9 cellular contexts compared by ENCODE assay signal in genomic region chr11:68128682-68129327, GRCh38. TPM values are rescaled to one million over a fixed set of nuclear protein-coding genes. Genes with fewer than 3 reads are reported as not detected.
DNase-seq lines count a peak whose midpoint lies in the region; ATAC-seq, FAIRE-seq and TF ChIP-seq lines count a peak whose summit lies in the region.
"Had no signal": no experiment of that assay in that cellular context is flagged by ENCODE, and none has a peak within 500 bp of the region (broad histone marks: within the 10 kb centered on the region; RNA-seq: fewer than 3 reads in every experiment).

No MANE protein-coding gene starts in this region.

- H3K36me3 Mint-ChIP-seq in dendritic cell treated with granulocyte-macrophage colony-stimulating factor and Interleukin-4, amounts not matched to agents 40 ng/mL and 50 ng/mL, for 4 days (ENCODE audit: low read depth), result peaks cover 11% of the 10 kb centered on the region

- H3K36me3 ChIP-seq in HUES6 (ENCODE audit: control insufficient read depth, insufficient read depth, low read length) (no peaks in the 10 kb centered on the region), lower lobe of right lung (no peaks in the 10 kb centered on the region), thoracic aorta (no peaks in the 10 kb centered on the region)

- TF ChIP-seq CTCF in lower lobe of right lung (IDR thresholded peaks at IDR 0.05) (no peak), thoracic aorta (IDR thresholded peaks at IDR 0.05) (no peak)

- H3K27me3 Mint-ChIP-seq in dendritic cell treated with granulocyte-macrophage colony-stimulating factor and Interleukin-4, amounts not matched to agents 40 ng/mL and 50 ng/mL, for 4 days, result peaks cover 28% of the 10 kb centered on the region

- intact Hi-C loops in dendritic cell treated with granulocyte-macrophage colony-stimulating factor and Interleukin-4, amounts not matched to agents 40 ng/mL and 50 ng/mL, for 4 days (cut with micrococcal nuclease), result no loop called here
- intact Hi-C loops in lower lobe of right lung (cut with DNase I) (no loop called here), posterior vena cava (cut with DNase I) (no loop called here)

- H3K4me3 Mint-ChIP-seq in dendritic cell treated with granulocyte-macrophage colony-stimulating factor and Interleukin-4, amounts not matched to agents 40 ng/mL and 50 ng/mL, for 4 days, result peak overlapping the region; percentile 59
- H3K4me3 Mint-ChIP-seq: activated CD4-positive, alpha-beta memory T cell treated with anti-CD3 and anti-CD28 coated beads, Interleukin-2, amount 10 ng/mL, durations not matched to agents 7 days and 5 days had no signal

- no peak for FAIRE-seq in GM19239 (lab: Jason Lieb, UNC)

- no peaks in the 10 kb centered on the region for H3K4me1 Mint-ChIP-seq in dendritic cell treated with granulocyte-macrophage colony-stimulating factor and Interleukin-4, amounts not matched to agents 40 ng/mL and 50 ng/mL, for 4 days (ENCODE audit: low read depth)
- H3K4me1 Mint-ChIP-seq: activated CD4-positive, alpha-beta memory T cell treated with anti-CD3 and anti-CD28 coated beads, Interleukin-2, amount 10 ng/mL, durations not matched to agents 7 days and 5 days had no signal

- peaks cover 47% of the 10 kb centered on the region for H3K4me1 ChIP-seq in HUES6 (ENCODE audit: control insufficient read depth, insufficient read depth, low read length)
- peaks cover 21% of the 10 kb centered on the region for H3K4me1 ChIP-seq in lower lobe of right lung
- H3K4me1 ChIP-seq in thoracic aorta (ENCODE audit: control insufficient read depth in 1 of 2, low read depth in 2 of 2), result peaks cover 6 to 13% of the 10 kb centered on the region in 2 donors

- H3K9ac ChIP-seq in HUES6 (ENCODE audit: low read length), result peak overlapping the region; percentile 66

- ATAC-seq in lower lobe of right lung, result peak; percentile 70 to 80
- no peak for ATAC-seq in thoracic aorta (ENCODE audit: insufficient number of reproducible peaks, low FRiP score, low read depth)

- DNase-seq in lower lobe of right lung, result peak; percentile 73
- no peak for DNase-seq in thoracic aorta (ENCODE audit: low spot score)
- no peak for DNase-seq in posterior vena cava (ENCODE audit: low spot score)
- no peak for DNase-seq in NCI-H2107 treated with DMSO at 0.1 percent for 48 hours (lab: John Stamatoyannopoulos, UW; ENCODE audit: unreplicated experiment)
- DNase-seq in GM19239 (ENCODE audit: insufficient read length, low spot score), result no peak
- no peak for DNase-seq in SKM-1 (lab: John Stamatoyannopoulos, UW; ENCODE audit: unreplicated experiment)
- DNase-seq: activated CD4-positive, alpha-beta memory T cell treated with anti-CD3 and anti-CD28 coated beads, Interleukin-2, amount 10 ng/mL, durations not matched to agents 7 days and 5 days had no signal

- H3K27me3 ChIP-seq in HUES6 (ENCODE audit: control insufficient read depth, insufficient read depth, low read length) (no peaks in the 10 kb centered on the region), lower lobe of right lung (ENCODE audit: low read depth) (no peaks in the 10 kb centered on the region), thoracic aorta (replicated peaks; ENCODE audit: insufficient read depth) (no peaks in the 10 kb centered on the region)

- H3K27ac Mint-ChIP-seq in dendritic cell treated with granulocyte-macrophage colony-stimulating factor and Interleukin-4, amounts not matched to agents 40 ng/mL and 50 ng/mL, for 4 days, result no peak overlapping the region
- H3K27ac Mint-ChIP-seq: activated CD4-positive, alpha-beta memory T cell treated with anti-CD3 and anti-CD28 coated beads, Interleukin-2, amount 10 ng/mL, durations not matched to agents 7 days and 5 days had no signal

- peaks cover 15% of the 10 kb centered on the region for H3K9me3 Mint-ChIP-seq in dendritic cell treated with granulocyte-macrophage colony-stimulating factor and Interleukin-4, amounts not matched to agents 40 ng/mL and 50 ng/mL, for 4 days

- H3K27ac ChIP-seq in HUES6 (ENCODE audit: low read depth, low read length) (peak overlapping the region; percentile 65), lower lobe of right lung (peak overlapping the region; percentile 83), thoracic aorta (no peak overlapping the region)

- H3K9me3 ChIP-seq in HUES6 (ENCODE audit: control insufficient read depth, insufficient read depth, low read depth, low read length) (peaks cover 30% of the 10 kb centered on the region), lower lobe of right lung (no peaks in the 10 kb centered on the region), thoracic aorta (no peaks in the 10 kb centered on the region)

- peak overlapping the region; percentile 26 for H3K4me3 ChIP-seq in HUES6 (ENCODE audit: low read depth, low read length)
- peak overlapping the region; percentile 55 for H3K4me3 ChIP-seq in lower lobe of right lung
- peak overlapping the region; percentile 74 for H3K4me3 ChIP-seq in thoracic aorta

RNA-seq across cellular contexts. Expression of gene CHKA, which starts 7.6 kb away (rescaled TPM):
- 43.0 TPM for total RNA-seq in lower lobe of right lung
- 10 to 100 TPM; 12.5 to 22.2 TPM for total RNA-seq in thoracic aorta
- 10 to 100 TPM; 10.9 to 13.8 TPM for total RNA-seq in posterior vena cava

Comparison
In these comparisons a context has a peak if more than half of its experiments do, and no peak if none do; other contexts are left out.
1. H3K27ac ChIP-seq: peak in HUES6 (single experiment) and lower lobe of right lung (single experiment); none in thoracic aorta (0 of 2).
2. Peak in every context shown above with its lines, with median percentiles within 50 percentile points of each other: H3K4me3 ChIP-seq.